In the genomic region with DNA sequence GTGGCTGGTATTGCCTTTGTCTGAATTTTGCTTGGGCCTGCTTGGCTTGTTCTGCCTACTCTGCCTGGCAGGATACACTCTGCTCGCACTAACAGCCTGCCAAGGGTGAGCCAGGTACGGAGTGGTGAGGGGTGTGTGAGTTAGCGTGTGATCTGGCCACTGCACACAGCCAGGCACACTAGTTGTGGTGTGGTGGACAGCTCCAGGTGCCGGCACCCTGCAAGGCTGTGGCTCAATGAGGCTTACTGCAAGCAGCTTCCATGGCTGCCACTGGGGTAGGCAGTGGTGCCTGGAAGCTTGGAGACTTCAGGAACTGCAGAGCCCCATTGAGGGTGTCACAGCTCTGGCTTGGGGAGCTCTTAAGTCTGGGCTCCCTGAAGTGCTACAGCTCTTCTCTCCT, we compare ENCODE assay signal across 33 cellular contexts.
"Had no signal": no experiment of that assay in that cellular context is flagged by ENCODE, and none has a peak within 500 bp of the region (broad histone marks: within the 10 kb centered on the region; RNA-seq: fewer than 3 reads in every experiment).

No MANE protein-coding gene starts in this region.

- H3K9me3 ChIP-seq: gastrocnemius medialis had no signal

- H3K4me3 ChIP-seq: esophagus muscularis mucosa, gastrocnemius medialis had no signal

- H3K27ac ChIP-seq: brain microvascular endothelial cell, esophagus muscularis mucosa, foreskin keratinocyte, gastrocnemius medialis, WERI-Rb-1 had no signal

- H3K4me1 ChIP-seq: esophagus muscularis mucosa, gastrocnemius medialis had no signal

- H3K27me3 Mint-ChIP-seq: activated B cell treated with CpG ODN at 0.5 μM for 24 hours; activated CD8-positive, alpha-beta T cell treated with anti-CD3 and anti-CD28 coated beads for 36 hours; activated naive CD8-positive, alpha-beta T cell; activated T-helper 17 cell treated with anti-CD3 and anti-CD28 coated beads, Interleukin-2, amount 50 U/mL, for 72 hours; central memory CD8-positive, alpha-beta T cell; effector memory CD8-positive, alpha-beta T cell; T-cell had no signal

- DNase-seq: activated B cell treated with CpG ODN at 0.5 μM for 24 hours; activated CD4-positive, alpha-beta T cell treated with anti-CD3 and anti-CD28 coated beads for 48 hours; activated CD4-positive, alpha-beta T cell treated with anti-CD3 and anti-CD28 coated beads, Interleukin-2, amount 50 U/mL, for 1 hour; activated CD4-positive, alpha-beta T cell treated with anti-CD3 and anti-CD28 coated beads, Interleukin-2, amount 50 U/mL, for 48 hours; activated CD8-positive, alpha-beta memory T cell treated with anti-CD3 and anti-CD28 coated beads for 24 hours; activated CD8-positive, alpha-beta T cell treated with anti-CD3 and anti-CD28 coated beads for 36 hours; activated effector memory CD4-positive, alpha-beta T cell treated with Interleukin-2 at 50 U/mL for 16 hours; activated gamma-delta T cell treated with Interleukin-2 at 50 U/mL for 16 hours; activated naive CD4-positive, alpha-beta T cell treated with anti-CD3 and anti-CD28 coated beads, Interleukin-2, amount 50 U/mL, for 16 hours; activated naive CD4-positive, alpha-beta T cell treated with Interleukin-2 at 50 U/mL for 16 hours; activated T-cell treated with anti-CD3 and anti-CD28 coated beads, Interleukin-2, amount 50 U/mL, for 4 hours; amniotic stem cell; anterior cingulate cortex; brain microvascular endothelial cell; cortex of kidney; dermis blood vessel endothelial cell; effector CD4-positive, alpha-beta T cell; effector memory CD8-positive, alpha-beta T cell; foreskin keratinocyte; gastrocnemius medialis; glutamatergic neuron; T-cell; T1000; WERI-Rb-1 had no signal

- H3K4me1 Mint-ChIP-seq: activated B cell treated with CpG ODN at 0.5 μM for 24 hours; activated T-helper 17 cell treated with anti-CD3 and anti-CD28 coated beads, Interleukin-2, amount 50 U/mL, for 72 hours; central memory CD8-positive, alpha-beta T cell had no signal

- H3K36me3 ChIP-seq: brain microvascular endothelial cell, esophagus muscularis mucosa, gastrocnemius medialis, WERI-Rb-1 had no signal

- ATAC-seq: activated CD4-positive, CD25-positive, alpha-beta regulatory T cell treated with anti-CD3 and anti-CD28 coated beads, Interleukin-2, amount 50 U/mL, for 24 hours; activated CD8-positive, alpha-beta T cell treated with anti-CD3 and anti-CD28 coated beads for 36 hours; activated T-cell treated with anti-CD3 and anti-CD28 coated beads, Interleukin-2, amount 50 U/mL, for 4 hours; activated T-helper 17 cell treated with anti-CD3 and anti-CD28 coated beads, Interleukin-2, amount 50 U/mL, for 72 hours; effector memory CD8-positive, alpha-beta T cell; foreskin keratinocyte; gastrocnemius medialis; T-cell had no signal

- H3K4me3 Mint-ChIP-seq: activated B cell treated with CpG ODN at 0.5 μM for 24 hours; activated CD8-positive, alpha-beta T cell treated with anti-CD3 and anti-CD28 coated beads for 36 hours; activated naive CD8-positive, alpha-beta T cell; activated T-cell treated with anti-CD3 and anti-CD28 coated beads, Interleukin-2, amount 50 U/mL, for 4 hours; activated T-helper 17 cell treated with anti-CD3 and anti-CD28 coated beads, Interleukin-2, amount 50 U/mL, for 72 hours; central memory CD8-positive, alpha-beta T cell; effector memory CD8-positive, alpha-beta T cell; T-cell; T-helper 1 cell treated with Interleukin-12 subunit alpha and Interleukin-12 subunit beta and Interleukin-4 antibody, amounts not matched to agents 30 μg/mL and 1 μg/mL, for 36 hours; T-helper 2 cell treated with Interferon-gamma antibody and Interleukin-4, amounts not matched to agents 5 μg/mL and 100 μg/mL, for 36 hours had no signal

- FAIRE-seq: astrocyte, colon had no signal

- H3K27me3 ChIP-seq: brain microvascular endothelial cell, esophagus muscularis mucosa, foreskin keratinocyte, gastrocnemius medialis had no signal

- H3K27ac Mint-ChIP-seq: activated B cell treated with CpG ODN at 0.5 μM for 24 hours; activated CD8-positive, alpha-beta T cell treated with anti-CD3 and anti-CD28 coated beads for 36 hours; activated naive CD8-positive, alpha-beta T cell; activated T-helper 17 cell treated with anti-CD3 and anti-CD28 coated beads, Interleukin-2, amount 50 U/mL, for 72 hours; effector memory CD8-positive, alpha-beta T cell; T-cell; T-helper 1 cell treated with Interleukin-12 subunit alpha and Interleukin-12 subunit beta and Interleukin-4 antibody, amounts not matched to agents 30 μg/mL and 1 μg/mL, for 36 hours; T-helper 2 cell treated with Interferon-gamma antibody and Interleukin-4, amounts not matched to agents 5 μg/mL and 100 μg/mL, for 36 hours had no signal
